Comparison of ENCODE assay signal across 15 cellular contexts in the genomic region with DNA sequence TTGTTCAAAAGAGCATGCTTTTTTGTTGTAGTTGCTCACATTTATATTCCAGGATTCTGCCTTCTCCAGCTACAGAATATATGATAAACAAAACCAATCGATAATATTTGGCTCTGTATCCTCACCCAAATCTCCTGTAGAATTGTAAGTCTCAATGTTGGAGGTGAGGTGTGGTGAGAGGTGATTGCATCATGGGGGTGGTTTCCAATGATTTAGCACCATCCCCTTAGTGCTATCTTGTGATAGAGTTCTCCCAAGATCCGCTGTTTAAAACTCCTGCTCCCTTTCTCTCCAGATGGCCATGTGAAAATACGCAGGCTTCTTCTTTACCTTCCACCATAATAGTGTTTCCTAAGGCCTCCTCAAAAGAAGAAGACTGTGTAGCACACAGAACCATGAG.
"Had no signal": no experiment of that assay in that cellular context is flagged by ENCODE, and none has a peak within 500 bp of the region (broad histone marks: within the 10 kb centered on the region; RNA-seq: fewer than 3 reads in every experiment).

No MANE protein-coding gene starts in this region.

- H3K27me3 ChIP-seq: esophagus squamous epithelium, foreskin keratinocyte, neural progenitor cell, pancreas had no signal

- H3K4me2 ChIP-seq: neural progenitor cell had no signal

- H3K27ac ChIP-seq: esophagus squamous epithelium, foreskin keratinocyte, neural progenitor cell, pancreas had no signal

- H2AFZ ChIP-seq: neural progenitor cell had no signal

- H3K4me3 ChIP-seq: esophagus squamous epithelium, lung, neural progenitor cell, pancreas had no signal

- ATAC-seq: left colon; left ventricle myocardium superior; natural killer cell treated with Interleukin-12 subunit alpha and Interleukin-12 subunit beta and Interleukin-15 and Interleukin-18, amount 100 ng/mL, for 72 hours; pancreas; right cardiac atrium had no signal

- H3K4me1 ChIP-seq: esophagus squamous epithelium, neural progenitor cell, pancreas had no signal

- H3K9me3 ChIP-seq: pancreas had no signal

- H3K9ac ChIP-seq: neural progenitor cell had no signal

- DNase-seq: dermis blood vessel endothelial cell; esophagus squamous epithelium; left colon; left ventricle myocardium superior; midbrain; nucleus accumbens; pancreas; right cardiac atrium; small intestine; stimulated activated CD4-positive, alpha-beta T cell treated with anti-CD3 and anti-CD28 coated beads, Interleukin-2, amount 100 ng/mL, for 48 hours; stimulated activated naive CD4-positive, alpha-beta T cell treated with Interleukin-2 at 50 U/mL for 16 hours had no signal

- H3K36me3 ChIP-seq: esophagus squamous epithelium, neural progenitor cell, pancreas had no signal
